9 cellular contexts compared by ENCODE assay signal in genomic region chr12:56338643-56339422, GRCh38. TPM values are rescaled to one million over a fixed set of nuclear protein-coding genes. Genes with fewer than 3 reads are reported as not detected.
A peak's percentile ranks its signal among the peaks of the same experiment; 100 is the strongest.
DNase-seq lines count a peak whose midpoint lies in the region; TF ChIP-seq lines count a peak whose summit lies in the region.
"Had no signal": no experiment of that assay in that cellular context is flagged by ENCODE, and none has a peak within 500 bp of the region (broad histone marks: within the 10 kb centered on the region; RNA-seq: fewer than 3 reads in every experiment).

Gene IL23A, plus strand, starts transcription at chr12:56338884. Its CDS starts 161 bp downstream, at chr12:56339045.

- DNase-seq in DMS53 (lab: John Stamatoyannopoulos, UW) (peak; percentile 66), DMS53 treated with DMSO at 0.1 percent for 48 hours (lab: John Stamatoyannopoulos, UW; ENCODE audit: unreplicated experiment) (no peak), RWPE1 (ENCODE audit: low spot score) (peak; percentile 65), neural crest cell (ENCODE audit: low read depth, low spot score) (no peak), retina (no peak), posterior cingulate gyrus (no peak), NCI-H1092 treated with DMSO at 0.1 percent for 48 hours (lab: John Stamatoyannopoulos, UW) (no peak)

- intact Hi-C loops in posterior cingulate gyrus (cut with DNase I): no loop called here

- peaks cover 11% of the 10 kb centered on the region for H3K36me3 Mint-ChIP-seq in activated naive CD8-positive, alpha-beta T cell
- peaks cover 3% of the 10 kb centered on the region for H3K36me3 Mint-ChIP-seq in neural crest cell (ENCODE audit: low read depth)

- peak within 1 kb of the TSS; percentile 4; the same call in 1 of the 2 replicates for H3K27ac ChIP-seq in RWPE1
- H3K27ac ChIP-seq: 22Rv1 had no signal

- H3K4me3 Mint-ChIP-seq in activated naive CD8-positive, alpha-beta T cell: peak within 1 kb of the TSS; percentile 98
- no peak within 1 kb of the TSS for H3K4me3 Mint-ChIP-seq in neural crest cell

- CTCF ChIA-PET in RWPE1 (lab: Yijun Ruan, JAX): interaction anchor here (0.6 kb wide), 1 partner anchor 8 kb away, joined by 8 read pairs; no protein-coding TSS in a partner anchor

- no peak for TF ChIP-seq CTCF in RWPE1 (conservative IDR thresholded peaks at IDR 0.05; ENCODE audit: low read depth)
- no peak for TF ChIP-seq CTCF in neural crest cell (conservative IDR thresholded peaks at IDR 0.05)

- POLR2A ChIA-PET in RWPE1 (lab: Yijun Ruan, JAX; ENCODE audit: low non-redundant PET): no interaction called here

- peaks cover 51% of the 10 kb centered on the region for H3K4me1 Mint-ChIP-seq in activated naive CD8-positive, alpha-beta T cell (ENCODE audit: low read depth)
- peaks cover 13% of the 10 kb centered on the region for H3K4me1 Mint-ChIP-seq in neural crest cell

- H3K27me3 Mint-ChIP-seq in activated naive CD8-positive, alpha-beta T cell: no peaks in the 10 kb centered on the region
- no peaks in the 10 kb centered on the region for H3K27me3 Mint-ChIP-seq in neural crest cell (ENCODE audit: low read depth)

- H3K27ac Mint-ChIP-seq in activated naive CD8-positive, alpha-beta T cell: peak within 1 kb of the TSS; percentile 100
- peak within 1 kb of the TSS; percentile 81 for H3K27ac Mint-ChIP-seq in neural crest cell (ENCODE audit: unreplicated experiment)

- H3K9me3 Mint-ChIP-seq in activated naive CD8-positive, alpha-beta T cell (ENCODE audit: low read depth): no peaks in the 10 kb centered on the region
- no peaks in the 10 kb centered on the region for H3K9me3 Mint-ChIP-seq in neural crest cell

RNA-seq across cellular contexts. Expression of gene IL23A, which starts in this region (rescaled TPM):
- 0.23 TPM in 1 of 2 replicates, not detected in the other for total RNA-seq in neural crest cell

Comparison
In these comparisons a context has a peak if more than half of its experiments do, and no peak if none do; other contexts are left out.
1. DNase-seq: peak in DMS53 (single experiment) and RWPE1 (single experiment); none in DMS53 treated with DMSO at 0.1 percent for 48 hours (single experiment), neural crest cell (single experiment), retina (single experiment), posterior cingulate gyrus (0 of 10) and NCI-H1092 treated with DMSO at 0.1 percent for 48 hours (single experiment).